8 cellular contexts compared by ENCODE assay signal in genomic region chr21:39004776-39005605, GRCh38.
A peak's percentile ranks its signal among the peaks of the same experiment; 100 is the strongest.
DNase-seq lines count a peak whose midpoint lies in the region; ATAC-seq and TF ChIP-seq lines count a peak whose summit lies in the region.

No MANE protein-coding gene starts in this region.

- H3K27ac ChIP-seq in mammary epithelial cell (ENCODE audit: insufficient read depth, low read depth, low read length), result no peak overlapping the region
- H3K27ac ChIP-seq in angular gyrus (ENCODE audit: low read depth, low read length), result peak overlapping the region; percentile 6
- peak overlapping the region; percentile 75 to 81 for H3K27ac ChIP-seq in tibial artery

- no peaks in the 10 kb centered on the region for H3K36me3 ChIP-seq in mammary epithelial cell (ENCODE audit: insufficient read depth, low read length)
- H3K36me3 ChIP-seq in tibial artery, result no peaks in the 10 kb centered on the region

- H3K9me3 Mint-ChIP-seq in MCF 10A (ENCODE audit: unreplicated experiment), result no peaks in the 10 kb centered on the region

- no TSS peak for BruUV-seq in MCF 10A (replicated peaks; lab: Mats Ljungman, UMichigan)
- no TSS peak for BruUV-seq in mammary epithelial cell (replicated peaks; lab: Mats Ljungman, UMichigan)

- intact Hi-C loops in MCF 10A (cut with micrococcal nuclease) (no loop called here), mammary epithelial cell (cut with micrococcal nuclease) (loop anchor here (5.0 kb wide), 3 partner anchors 42 to 198 kb away; partner anchors contain the start of gene ETS2), left colon (cut with DNase I, micrococcal nuclease) (no loop called here), tibial artery (cut with DNase I; ENCODE audit: low total_unique reads) (no loop called here)

- H3K36me3 Mint-ChIP-seq in MCF 10A (ENCODE audit: insufficient read depth, unreplicated experiment), result no peaks in the 10 kb centered on the region

- TF ChIP-seq CTCF in MCF 10A (IDR thresholded peaks at IDR 0.05; ENCODE audit: unreplicated experiment) (no peak), mammary epithelial cell (conservative IDR thresholded peaks at IDR 0.05 in 1 of 2, IDR thresholded peaks at IDR 0.05 in 1 of 2; ENCODE audit: extremely low read depth in 1 of 2, insufficient read depth in 1 of 2, low read depth in 1 of 2, low read length in 2 of 2) (no peak), tibial artery (IDR thresholded peaks at IDR 0.05) (no peak)

- H3K4me3 Mint-ChIP-seq in MCF 10A (ENCODE audit: unreplicated experiment), result no peak overlapping the region

- in situ Hi-C loops in mammary epithelial cell (cut with MboI; ENCODE audit: low sequenced_read_pairs in 2 of 2), result no loop called here

- DNase-seq in MCF 10A (ENCODE audit: unreplicated experiment) (no peak), mammary epithelial cell (no peak), left colon (peak; percentile 56 to 66), tibial artery (peak; percentile 73 to 83)
- DNase-seq in activated CD4-positive, alpha-beta T cell treated with anti-CD3 and anti-CD28 coated beads for 1 hour, result no peak

- peaks cover 10% of the 10 kb centered on the region for H3K4me1 ChIP-seq in mammary epithelial cell (ENCODE audit: insufficient read depth, low read length)
- H3K4me1 ChIP-seq in tibial artery, result peaks cover 0 to 45% (median 29%) of the 10 kb centered on the region in 4 donors

- 57% methylated on average over 10 of the region's 20 CpGs for WGBS in mammary epithelial cell (ENCODE audit: low coverage, missing lambda C conversion rate)

- CTCF ChIA-PET in MCF 10A (lab: Yijun Ruan, JAX), result interaction anchor here (0.6 to 1.2 kb wide), 3 partner anchors 17 to 1301 kb away, joined by 3 to 4 read pairs (median 3); no protein-coding TSS in a partner anchor
- CTCF ChIA-PET in mammary epithelial cell (lab: Charles Lee; ENCODE audit: low non-redundant PET), result no interaction called here

- POLR2A ChIA-PET in MCF 10A (lab: Yijun Ruan, JAX), result interaction anchor here (1.0 to 3.3 kb wide), 6 partner anchors 11 to 197 kb away, joined by 3 to 23 read pairs (median 4); no protein-coding TSS in a partner anchor

- no peak overlapping the region for H3K9ac ChIP-seq in mammary epithelial cell (ENCODE audit: insufficient read depth, low read length)

- H3K4me3 ChIP-seq in mammary epithelial cell (replicated peaks in 1 of 3; ENCODE audit: insufficient read depth in 1 of 3, low read depth in 2 of 3, low read length in 3 of 3) (no peak overlapping the region), tibial artery (no peak overlapping the region)

- no peaks in the 10 kb centered on the region for H4K20me1 ChIP-seq in mammary epithelial cell (ENCODE audit: insufficient read depth, low read length)

- H2AFZ ChIP-seq in mammary epithelial cell (ENCODE audit: low read depth, low read length), result no peak overlapping the region

- ATAC-seq in left colon (peak; percentile 51), HG02610 (IDR thresholded peaks at IDR 0.05; ENCODE audit: unreplicated experiment) (no peak), GM21576 (IDR thresholded peaks at IDR 0.05; ENCODE audit: unreplicated experiment) (no peak)

- dilution Hi-C loops in mammary epithelial cell (cut with HindIII; ENCODE audit: low sequenced_read_pairs), result no loop called here

- H3K27me3 ChIP-seq in mammary epithelial cell (ENCODE audit: insufficient read depth, low read length) (no peaks in the 10 kb centered on the region), tibial artery (no peaks in the 10 kb centered on the region)

- H3K9me3 ChIP-seq in mammary epithelial cell (replicated peaks; ENCODE audit: insufficient read depth, low read length), result no peaks in the 10 kb centered on the region
- peaks cover 0 to 16% (median 0%) of the 10 kb centered on the region in 3 donors for H3K9me3 ChIP-seq in tibial artery

- peaks cover 25% of the 10 kb centered on the region for H3K4me1 Mint-ChIP-seq in MCF 10A (ENCODE audit: insufficient read depth, unreplicated experiment)

- H3K4me2 ChIP-seq in mammary epithelial cell (ENCODE audit: insufficient read depth, low read depth, low read length), result no peak overlapping the region

- peak overlapping the region; percentile 66 for H3K27ac Mint-ChIP-seq in MCF 10A (ENCODE audit: low read depth, unreplicated experiment)

- H3K27me3 Mint-ChIP-seq in MCF 10A (ENCODE audit: insufficient read depth, unreplicated experiment), result no peaks in the 10 kb centered on the region

- H3K79me2 ChIP-seq in mammary epithelial cell (ENCODE audit: insufficient read depth, low read length), result no peaks in the 10 kb centered on the region

Comparison
In these comparisons a context has a peak if more than half of its experiments do, and no peak if none do; other contexts are left out.
1. DNase-seq: peak in left colon (2 of 2) and tibial artery (2 of 2); none in MCF 10A (single experiment), mammary epithelial cell (single experiment) and activated CD4-positive, alpha-beta T cell treated with anti-CD3 and anti-CD28 coated beads for 1 hour (single experiment).